In the genomic region with DNA sequence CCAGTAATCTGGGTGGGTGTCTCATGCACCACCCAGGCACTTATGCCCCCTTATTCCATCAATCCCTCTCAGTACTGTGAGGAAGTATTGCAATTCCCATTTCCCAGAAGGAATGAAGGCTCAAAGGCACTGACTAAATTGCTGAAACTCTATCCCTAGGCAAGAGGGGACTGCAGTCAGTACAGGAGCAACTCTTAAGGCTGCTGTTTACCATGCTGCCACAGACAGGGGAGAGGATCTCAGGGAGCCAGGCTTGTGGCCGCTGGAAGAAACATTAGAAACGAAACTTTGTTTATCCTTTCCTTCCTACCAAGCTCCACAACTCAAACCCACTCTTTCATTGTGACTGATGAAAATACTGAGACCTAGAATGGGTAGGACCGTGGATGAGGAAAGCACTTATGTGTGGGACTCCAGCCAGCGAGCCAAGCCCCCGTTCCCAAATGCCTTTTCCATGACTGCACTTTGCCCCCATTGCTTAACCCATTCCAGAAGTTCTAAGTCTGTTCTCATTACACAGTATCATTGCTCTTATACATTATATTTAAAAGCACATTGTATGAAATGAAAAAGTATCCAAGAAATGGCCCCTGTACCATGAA, we compare ENCODE assay signal across 24 cellular contexts. TPM values are rescaled to one million over a fixed set of nuclear protein-coding genes. Genes with fewer than 3 reads are reported as not detected.
DNase-seq lines count a peak whose midpoint lies in the region; ATAC-seq and TF ChIP-seq lines count a peak whose summit lies in the region.
"Had no signal": no experiment of that assay in that cellular context is flagged by ENCODE, and none has a peak within 500 bp of the region (broad histone marks: within the 10 kb centered on the region; RNA-seq: fewer than 3 reads in every experiment).

No MANE protein-coding gene starts in this region.

- TF ChIP-seq CTCF in AG04450 (IDR thresholded peaks at IDR 0.05; ENCODE audit: low read depth, low read length), result no peak
- no peak for TF ChIP-seq CTCF in fibroblast of mammary gland (conservative IDR thresholded peaks at IDR 0.05; ENCODE audit: control insufficient read depth, insufficient read depth, low read depth, low read length)
- TF ChIP-seq CTCF in nephron (IDR thresholded peaks at IDR 0.05; ENCODE audit: unreplicated experiment in 3 of 3), result no peak

- H3K27ac Mint-ChIP-seq in nephron, result peak overlapping the region in 2 of 3 experiments; percentile 12 to 13
- H3K27ac Mint-ChIP-seq in activated T-cell treated with anti-CD3 and anti-CD28 coated beads, Interleukin-2, amount 50 U/mL, for 72 hours, result no peak overlapping the region
- H3K27ac Mint-ChIP-seq in activated CD4-positive, alpha-beta memory T cell treated with anti-CD3 and anti-CD28 coated beads, Interleukin-2, amount 10 ng/mL, durations not matched to agents 7 days and 5 days, result no peak overlapping the region
- no peak overlapping the region for H3K27ac Mint-ChIP-seq in activated naive CD8-positive, alpha-beta T cell treated with anti-CD3 and anti-CD28 coated beads, Interleukin-2, amount 50 U/mL, for 24 hours
- H3K27ac Mint-ChIP-seq: activated CD8-positive, alpha-beta T cell treated with anti-CD3 and anti-CD28 coated beads for 36 hours; activated naive CD4-positive, alpha-beta T cell treated with anti-CD3 and anti-CD28 coated beads, Interleukin-2, amount 50 U/mL, for 72 hours; CD4-positive, CD25-positive, alpha-beta regulatory T cell; naive thymus-derived CD8-positive, alpha-beta T cell had no signal

- DNase-seq in AG04450 (ENCODE audit: low read depth, low spot score), result no peak
- peak; percentile 51 for DNase-seq in NCI-H69 (lab: John Stamatoyannopoulos, UW)
- DNase-seq in fibroblast of mammary gland (ENCODE audit: low read depth), result peak; percentile 56
- DNase-seq in activated T-cell treated with anti-CD3 and anti-CD28 coated beads, Interleukin-2, amount 50 U/mL, for 72 hours, result no peak
- DNase-seq in right cardiac atrium, result no peak
- DNase-seq in activated CD4-positive, alpha-beta memory T cell treated with anti-CD3 and anti-CD28 coated beads, Interleukin-2, amount 10 ng/mL, durations not matched to agents 7 days and 5 days, result no peak
- DNase-seq in activated naive CD8-positive, alpha-beta T cell treated with anti-CD3 and anti-CD28 coated beads, Interleukin-2, amount 50 U/mL, for 24 hours, result no peak
- DNase-seq: ACHN; activated CD8-positive, alpha-beta T cell treated with anti-CD3 and anti-CD28 coated beads for 36 hours; activated T-cell treated with anti-CD3 and anti-CD28 coated beads, Interleukin-2, amount 50 U/mL, for 48 hours; CD4-positive, CD25-positive, alpha-beta regulatory T cell; dermis blood vessel endothelial cell; erythroblast; heart left ventricle; naive thymus-derived CD8-positive, alpha-beta T cell; NCI-H187; NCI-H526; stimulated activated naive CD4-positive, alpha-beta T cell; T-helper 1 cell; transverse colon; WERI-Rb-1 had no signal

- no peaks in the 10 kb centered on the region for H3K27me3 ChIP-seq in AG04450 (ENCODE audit: control insufficient read depth, insufficient read depth, low read length)
- no peaks in the 10 kb centered on the region for H3K27me3 ChIP-seq in right cardiac atrium (ENCODE audit: control insufficient read depth, insufficient read depth)
- H3K27me3 ChIP-seq: breast epithelium, heart left ventricle, transverse colon had no signal

- CTCF ChIA-PET in AG04450 (lab: Charles Lee), result no interaction called here
- CTCF ChIA-PET in activated CD4-positive, alpha-beta memory T cell treated with anti-CD3 and anti-CD28 coated beads, Interleukin-2, amount 10 ng/mL, durations not matched to agents 7 days and 5 days (lab: Charles Lee), result no interaction called here

- no peaks in the 10 kb centered on the region for H3K4me1 ChIP-seq in right cardiac atrium (ENCODE audit: control insufficient read depth, insufficient read depth, low read length)
- H3K4me1 ChIP-seq: breast epithelium had no signal

- peak overlapping the region; percentile 66 for H3K27ac ChIP-seq in AG04450 (ENCODE audit: low read depth, low read length)
- H3K27ac ChIP-seq in right cardiac atrium (ENCODE audit: low read length), result no peak overlapping the region
- H3K27ac ChIP-seq: breast epithelium, heart left ventricle, transverse colon, WERI-Rb-1 had no signal

- H3K4me1 Mint-ChIP-seq in nephron, result peaks cover 42% of the 10 kb centered on the region
- no peaks in the 10 kb centered on the region for H3K4me1 Mint-ChIP-seq in activated T-cell treated with anti-CD3 and anti-CD28 coated beads, Interleukin-2, amount 50 U/mL, for 72 hours (ENCODE audit: low read depth)
- no peaks in the 10 kb centered on the region for H3K4me1 Mint-ChIP-seq in activated CD4-positive, alpha-beta memory T cell treated with anti-CD3 and anti-CD28 coated beads, Interleukin-2, amount 10 ng/mL, durations not matched to agents 7 days and 5 days
- H3K4me1 Mint-ChIP-seq in activated naive CD8-positive, alpha-beta T cell treated with anti-CD3 and anti-CD28 coated beads, Interleukin-2, amount 50 U/mL, for 24 hours, result no peaks in the 10 kb centered on the region
- H3K4me1 Mint-ChIP-seq: CD4-positive, CD25-positive, alpha-beta regulatory T cell had no signal

- H3K36me3 Mint-ChIP-seq in nephron (ENCODE audit: low read depth), result peaks cover 48% of the 10 kb centered on the region
- H3K36me3 Mint-ChIP-seq in activated T-cell treated with anti-CD3 and anti-CD28 coated beads, Interleukin-2, amount 50 U/mL, for 72 hours (ENCODE audit: insufficient read depth in 2 of 2), result no peaks in the 10 kb centered on the region
- no peaks in the 10 kb centered on the region for H3K36me3 Mint-ChIP-seq in activated CD4-positive, alpha-beta memory T cell treated with anti-CD3 and anti-CD28 coated beads, Interleukin-2, amount 10 ng/mL, durations not matched to agents 7 days and 5 days (ENCODE audit: low read depth)
- H3K36me3 Mint-ChIP-seq in activated naive CD8-positive, alpha-beta T cell treated with anti-CD3 and anti-CD28 coated beads, Interleukin-2, amount 50 U/mL, for 24 hours (ENCODE audit: low read depth), result no peaks in the 10 kb centered on the region
- H3K36me3 Mint-ChIP-seq: activated naive CD4-positive, alpha-beta T cell treated with anti-CD3 and anti-CD28 coated beads, Interleukin-2, amount 50 U/mL, for 72 hours; CD4-positive, CD25-positive, alpha-beta regulatory T cell; naive thymus-derived CD8-positive, alpha-beta T cell had no signal

- no peaks in the 10 kb centered on the region for H3K27me3 Mint-ChIP-seq in nephron (ENCODE audit: low read depth)
- no peaks in the 10 kb centered on the region for H3K27me3 Mint-ChIP-seq in activated T-cell treated with anti-CD3 and anti-CD28 coated beads, Interleukin-2, amount 50 U/mL, for 72 hours (ENCODE audit: low read depth)
- no peaks in the 10 kb centered on the region for H3K27me3 Mint-ChIP-seq in activated CD4-positive, alpha-beta memory T cell treated with anti-CD3 and anti-CD28 coated beads, Interleukin-2, amount 10 ng/mL, durations not matched to agents 7 days and 5 days
- H3K27me3 Mint-ChIP-seq in activated naive CD8-positive, alpha-beta T cell treated with anti-CD3 and anti-CD28 coated beads, Interleukin-2, amount 50 U/mL, for 24 hours, result no peaks in the 10 kb centered on the region
- H3K27me3 Mint-ChIP-seq: activated CD8-positive, alpha-beta T cell treated with anti-CD3 and anti-CD28 coated beads for 36 hours; CD4-positive, CD25-positive, alpha-beta regulatory T cell had no signal

- intact Hi-C loops in right cardiac atrium (cut with DNase I), result no loop called here

- H3K4me3 Mint-ChIP-seq in nephron, result no peak overlapping the region
- no peak overlapping the region for H3K4me3 Mint-ChIP-seq in activated T-cell treated with anti-CD3 and anti-CD28 coated beads, Interleukin-2, amount 50 U/mL, for 72 hours
- H3K4me3 Mint-ChIP-seq in activated CD4-positive, alpha-beta memory T cell treated with anti-CD3 and anti-CD28 coated beads, Interleukin-2, amount 10 ng/mL, durations not matched to agents 7 days and 5 days, result no peak overlapping the region
- no peak overlapping the region for H3K4me3 Mint-ChIP-seq in activated naive CD8-positive, alpha-beta T cell treated with anti-CD3 and anti-CD28 coated beads, Interleukin-2, amount 50 U/mL, for 24 hours
- H3K4me3 Mint-ChIP-seq: activated CD8-positive, alpha-beta T cell treated with anti-CD3 and anti-CD28 coated beads for 36 hours; naive thymus-derived CD8-positive, alpha-beta T cell had no signal

- WGBS in right cardiac atrium, result 73% methylated on average over 5 of the region's 5 CpGs

- ATAC-seq in activated T-cell treated with anti-CD3 and anti-CD28 coated beads, Interleukin-2, amount 50 U/mL, for 72 hours (replicated peaks in 1 of 2), result no peak
- no peak for ATAC-seq in right cardiac atrium
- ATAC-seq in activated naive CD8-positive, alpha-beta T cell treated with anti-CD3 and anti-CD28 coated beads, Interleukin-2, amount 50 U/mL, for 24 hours, result no peak
- ATAC-seq: activated CD8-positive, alpha-beta T cell treated with anti-CD3 and anti-CD28 coated beads for 36 hours; activated naive CD4-positive, alpha-beta T cell treated with anti-CD3 and anti-CD28 coated beads, Interleukin-2, amount 50 U/mL, for 72 hours; heart left ventricle; naive thymus-derived CD8-positive, alpha-beta T cell had no signal

- H3K4me3 ChIP-seq in AG04450 (ENCODE audit: low read depth, low read length) (no peak overlapping the region; the same call in 1 of the 2 replicates), fibroblast of mammary gland (ENCODE audit: control insufficient read depth, low read depth, low read length) (no peak overlapping the region), right cardiac atrium (ENCODE audit: low read length) (no peak overlapping the region)
- H3K4me3 ChIP-seq: breast epithelium, heart left ventricle, transverse colon had no signal

- no peaks in the 10 kb centered on the region for H3K9me3 ChIP-seq in AG04450 (ENCODE audit: control insufficient read depth, insufficient read depth, low read length)
- no peaks in the 10 kb centered on the region for H3K9me3 ChIP-seq in right cardiac atrium (ENCODE audit: control insufficient read depth, low read length)
- H3K9me3 ChIP-seq: breast epithelium, heart left ventricle, transverse colon had no signal

- H3K9me3 Mint-ChIP-seq in nephron, result no peaks in the 10 kb centered on the region
- H3K9me3 Mint-ChIP-seq in activated T-cell treated with anti-CD3 and anti-CD28 coated beads, Interleukin-2, amount 50 U/mL, for 72 hours, result no peaks in the 10 kb centered on the region
- H3K9me3 Mint-ChIP-seq in activated CD4-positive, alpha-beta memory T cell treated with anti-CD3 and anti-CD28 coated beads, Interleukin-2, amount 10 ng/mL, durations not matched to agents 7 days and 5 days, result no peaks in the 10 kb centered on the region
- H3K9me3 Mint-ChIP-seq in activated naive CD8-positive, alpha-beta T cell treated with anti-CD3 and anti-CD28 coated beads, Interleukin-2, amount 50 U/mL, for 24 hours, result no peaks in the 10 kb centered on the region
- H3K9me3 Mint-ChIP-seq: activated CD8-positive, alpha-beta T cell treated with anti-CD3 and anti-CD28 coated beads for 36 hours; activated naive CD4-positive, alpha-beta T cell treated with anti-CD3 and anti-CD28 coated beads, Interleukin-2, amount 50 U/mL, for 72 hours; naive thymus-derived CD8-positive, alpha-beta T cell had no signal

- POLR2A ChIA-PET in AG04450 (lab: Yijun Ruan, JAX), result interaction anchor here (1.0 kb wide), 1 partner anchor 18 kb away, joined by 3 read pairs; no protein-coding TSS in a partner anchor
- POLR2A ChIA-PET in activated CD4-positive, alpha-beta memory T cell treated with anti-CD3 and anti-CD28 coated beads, Interleukin-2, amount 10 ng/mL, durations not matched to agents 7 days and 5 days (lab: Charles Lee), result no interaction called here

RNA-seq across cellular contexts. Expression of gene TLE1, which starts 54.3 kb away (rescaled TPM):
- polyA plus RNA-seq in AG04450 (2011; rRNA removed) (42.8 and 44.0 TPM in 2 replicates), right cardiac atrium (14.8 TPM)
- 47.7 and 60.4 TPM in 2 replicates for polyA minus RNA-seq in AG04450 (2011; rRNA and poly(A)+ RNA removed)
- total RNA-seq in activated T-cell treated with anti-CD3 and anti-CD28 coated beads, Interleukin-2, amount 50 U/mL, for 72 hours, result under 1 TPM; 0.30 to 0.34 TPM
- 10 to 100 TPM; 14.9 to 18.4 (median 16.0) TPM for total RNA-seq in right cardiac atrium
- under 1 TPM; 0.48 to 0.53 TPM for total RNA-seq in activated CD4-positive, alpha-beta memory T cell treated with anti-CD3 and anti-CD28 coated beads, Interleukin-2, amount 10 ng/mL, durations not matched to agents 7 days and 5 days

Comparison
In these comparisons a context has a peak if more than half of its experiments do, and no peak if none do; other contexts are left out.
1. DNase-seq: peak in NCI-H69 (single experiment) and fibroblast of mammary gland (single experiment); none in AG04450 (single experiment), activated T-cell treated with anti-CD3 and anti-CD28 coated beads, Interleukin-2, amount 50 U/mL, for 72 hours (0 of 2), right cardiac atrium (0 of 3), activated CD4-positive, alpha-beta memory T cell treated with anti-CD3 and anti-CD28 coated beads, Interleukin-2, amount 10 ng/mL, durations not matched to agents 7 days and 5 days (single experiment) and activated naive CD8-positive, alpha-beta T cell treated with anti-CD3 and anti-CD28 coated beads, Interleukin-2, amount 50 U/mL, for 24 hours (single experiment).
2. H3K27ac Mint-ChIP-seq: peak in nephron (2 of 3); none in activated T-cell treated with anti-CD3 and anti-CD28 coated beads, Interleukin-2, amount 50 U/mL, for 72 hours (single experiment), activated CD4-positive, alpha-beta memory T cell treated with anti-CD3 and anti-CD28 coated beads, Interleukin-2, amount 10 ng/mL, durations not matched to agents 7 days and 5 days (single experiment) and activated naive CD8-positive, alpha-beta T cell treated with anti-CD3 and anti-CD28 coated beads, Interleukin-2, amount 50 U/mL, for 24 hours (single experiment).
3. RNA of gene TLE1, which starts 54.3 kb away (total RNA-seq): 14.9 to 18.4 TPM in right cardiac atrium; 0.48 to 0.53 TPM in activated CD4-positive, alpha-beta memory T cell treated with anti-CD3 and anti-CD28 coated beads, Interleukin-2, amount 10 ng/mL, durations not matched to agents 7 days and 5 days and 0.30 to 0.34 TPM in activated T-cell treated with anti-CD3 and anti-CD28 coated beads, Interleukin-2, amount 50 U/mL, for 72 hours; every median in the first group is over 10 times any median in the second.